Comparison of ENCODE assay signal across 16 cellular contexts in the genomic region with DNA sequence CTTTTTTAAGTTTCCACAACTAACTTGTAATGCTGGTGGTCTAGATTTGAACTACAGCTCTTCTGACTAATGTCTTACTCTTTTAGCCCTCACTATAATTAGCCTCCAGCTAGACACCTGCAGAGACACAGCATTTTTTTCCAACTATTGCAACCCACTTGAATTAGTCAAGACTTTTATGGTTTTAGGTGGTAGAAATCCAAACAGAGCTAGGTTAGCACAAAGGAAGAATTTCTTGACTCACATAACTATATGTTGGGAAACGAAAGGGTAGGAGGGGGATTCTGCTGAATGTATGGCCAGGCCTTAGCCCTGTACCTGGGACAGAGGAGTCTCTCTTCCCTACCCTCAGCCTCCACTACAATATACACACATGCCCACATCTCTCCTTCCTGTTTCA.
DNase-seq lines count a peak whose midpoint lies in the region; ATAC-seq and TF ChIP-seq lines count a peak whose summit lies in the region.
"Had no signal": no experiment of that assay in that cellular context is flagged by ENCODE, and none has a peak within 500 bp of the region (broad histone marks: within the 10 kb centered on the region; RNA-seq: fewer than 3 reads in every experiment).

No MANE protein-coding gene starts in this region.

- in situ Hi-C loops in IMR-90 (cut with MboI; ENCODE audit: low sequenced_read_pairs): no loop called here

- H3K56ac ChIP-seq in IMR-90 (ENCODE audit: extremely low read depth, insufficient read depth, low read length): no peak overlapping the region

- BruUV-seq in IMR-90 (replicated peaks; lab: Mats Ljungman, UMichigan): no TSS peak

- H3K23ac ChIP-seq in IMR-90 (ENCODE audit: low read depth, low read length): no peak overlapping the region

- H3K27me3 ChIP-seq in IMR-90 (ENCODE audit: control insufficient read depth, insufficient read depth, low read length) (no peaks in the 10 kb centered on the region), RWPE2 (ENCODE audit: insufficient read depth, poor library complexity, severe bottlenecking) (no peaks in the 10 kb centered on the region), right lobe of liver (no peaks in the 10 kb centered on the region), heart right ventricle (no peaks in the 10 kb centered on the region)

- TF ChIP-seq CTCF in IMR-90 (conservative IDR thresholded peaks at IDR 0.05; ENCODE audit: low read depth, low read length) (no peak), RWPE2 (IDR thresholded peaks at IDR 0.05; ENCODE audit: poor library complexity, severe bottlenecking) (no peak), right lobe of liver (IDR thresholded peaks at IDR 0.05) (no peak), heart right ventricle (IDR thresholded peaks at IDR 0.05) (no peak)

- H2BK20ac ChIP-seq in IMR-90 (ENCODE audit: low read depth, low read length): peak overlapping the region; percentile 16; the same call in 1 of the 2 replicates

- no peaks in the 10 kb centered on the region for H4K20me1 ChIP-seq in IMR-90 (ENCODE audit: insufficient read depth, low read length)

- H3K18ac ChIP-seq in IMR-90 (ENCODE audit: low read depth, low read length): peak overlapping the region; percentile 38; the same call in 1 of the 2 replicates

- no peak overlapping the region; the same call in 1 of the 2 replicates for H3K14ac ChIP-seq in IMR-90 (replicated peaks; ENCODE audit: low read depth, low read length)

- POLR2A ChIA-PET in IMR-90 (lab: Charles Lee; ENCODE audit: unreplicated experiment): interaction anchor here (0.5 kb wide), 1 partner anchor 203 kb away, joined by 4 read pairs; no protein-coding TSS in a partner anchor

- H3K9ac ChIP-seq in IMR-90 (ENCODE audit: low read depth, low read length): no peak overlapping the region

- DNase-seq in IMR-90 (no peak), RWPE2 (ENCODE audit: low spot score) (no peak), epithelial cell of prostate (ENCODE audit: low read depth, low spot score) (no peak), renal cortical epithelial cell (ENCODE audit: low read depth) (peak; percentile 75), right lobe of liver (no peak), heart right ventricle (no peak)
- no peak for DNase-seq in stimulated activated CD4-positive, alpha-beta T cell treated with anti-CD3 and anti-CD28 coated beads, Interleukin-4, amount 100 ng/mL, for 1 hour
- DNase-seq: DMS 273 treated with DMSO at 0.1 percent for 48 hours, NCI-H1436, NCI-H2029, NCI-H2171 treated with DMSO at 0.1 percent for 48 hours, NCI-H446 treated with DMSO at 0.1 percent for 48 hours, NCI-H748 treated with DMSO at 0.1 percent for 48 hours, SHP77 had no signal

- H3K27ac ChIP-seq in IMR-90 (ENCODE audit: insufficient read depth, low read length) (no peak overlapping the region), RWPE2 (ENCODE audit: poor library complexity, severe bottlenecking) (peak overlapping the region; percentile 99), epithelial cell of prostate (peak overlapping the region; percentile 98), right lobe of liver (no peak overlapping the region), heart right ventricle (no peak overlapping the region)

- no peak overlapping the region for H2AK9ac ChIP-seq in IMR-90 (replicated peaks; ENCODE audit: low read depth, low read length, poor library complexity)

- intact Hi-C loops in IMR-90 (cut with micrococcal nuclease) (no loop called here), right lobe of liver (cut with DNase I) (no loop called here), heart right ventricle (cut with DNase I) (no loop called here)

- no peaks in the 10 kb centered on the region for H3K79me1 ChIP-seq in IMR-90 (ENCODE audit: low read depth in 1 of 2, low read length in 2 of 2)

- no peak overlapping the region for H2AFZ ChIP-seq in IMR-90 (replicated peaks; ENCODE audit: low read length, poor library complexity)

- no peak overlapping the region for H3K4me3 ChIP-seq in IMR-90 (ENCODE audit: insufficient read depth, low read depth, low read length)
- H3K4me3 ChIP-seq in RWPE2 (ENCODE audit: severe bottlenecking): no peak overlapping the region
- H3K4me3 ChIP-seq in right lobe of liver: no peak overlapping the region
- H3K4me3 ChIP-seq in heart right ventricle: no peak overlapping the region

- no peak for TF ChIP-seq RAD21 in IMR-90 (IDR thresholded peaks at IDR 0.05; ENCODE audit: low read length)

- H3K4me1 ChIP-seq in IMR-90 (ENCODE audit: control insufficient read depth, insufficient read depth, low read length) (0 out of 2 replicates have a peak, but pooled peaks cover 2% of the 10 kb centered on the region), RWPE2 (ENCODE audit: insufficient read depth, poor library complexity, severe bottlenecking) (peaks cover 42% of the 10 kb centered on the region), right lobe of liver (no peaks in the 10 kb centered on the region), heart right ventricle (no peaks in the 10 kb centered on the region)

- TF ChIP-seq POLR2A in IMR-90 (IDR thresholded peaks at IDR 0.05; ENCODE audit: low read depth, low read length) (no peak), right lobe of liver (IDR thresholded peaks at IDR 0.05) (no peak)

- H3K4ac ChIP-seq in IMR-90 (ENCODE audit: low read depth, low read length): no peak overlapping the region

- no peak overlapping the region for H2BK5ac ChIP-seq in IMR-90 (ENCODE audit: low read depth, low read length, poor library complexity, severe bottlenecking)

- no peak overlapping the region for H4K8ac ChIP-seq in IMR-90 (ENCODE audit: low read depth in 2 of 2, low read length in 2 of 2)

- dilution Hi-C loops in IMR-90 (cut with HindIII; ENCODE audit: low sequenced_read_pairs, unreplicated experiment): no loop called here

- H2BK15ac ChIP-seq in IMR-90 (ENCODE audit: low read depth, low read length): no peak overlapping the region

- H2BK120ac ChIP-seq in IMR-90 (ENCODE audit: low read depth, low read length): peak overlapping the region; percentile 70; the same call in 1 of the 2 replicates

- H3K9me3 ChIP-seq in IMR-90 (ENCODE audit: control insufficient read depth, insufficient read depth, low read length): no peaks in the 10 kb centered on the region
- no peaks in the 10 kb centered on the region for H3K9me3 ChIP-seq in RWPE2 (ENCODE audit: severe bottlenecking)
- H3K9me3 ChIP-seq in right lobe of liver: no peaks in the 10 kb centered on the region
- H3K9me3 ChIP-seq in heart right ventricle: no peaks in the 10 kb centered on the region

- H3K9me1 ChIP-seq in IMR-90 (ENCODE audit: insufficient read depth, low read length): no peaks in the 10 kb centered on the region

- H4K91ac ChIP-seq in IMR-90 (ENCODE audit: insufficient read depth, low read depth, low read length): 0 out of 2 replicates have a peak overlapping the region, but pooled peaks have one; percentile 32

- H2AK5ac ChIP-seq in IMR-90 (ENCODE audit: low read depth, low read length): peak overlapping the region; percentile 37; the same call in 1 of the 2 replicates

- ATAC-seq in IMR-90 (ENCODE audit: low read depth) (no peak), RWPE2 (ENCODE audit: low read depth) (peak; percentile 90), right lobe of liver (no peak), heart right ventricle (no peak)
- ATAC-seq: Panc1, SK-N-SH treated with all-trans-retinoic acid at 6 μM for 48 hours had no signal

- H3K36me3 ChIP-seq in IMR-90 (ENCODE audit: control insufficient read depth, insufficient read depth, low read length) (no peaks in the 10 kb centered on the region), RWPE2 (ENCODE audit: low read depth) (no peaks in the 10 kb centered on the region), right lobe of liver (no peaks in the 10 kb centered on the region), heart right ventricle (no peaks in the 10 kb centered on the region)

- WGBS in IMR-90 (ENCODE audit: extremely low coverage in 2 of 2, insufficient read length in 1 of 2), 2 experiments: no CpG with 5 or more reads among the region's 1 CpG
- WGBS in right lobe of liver (ENCODE audit: insufficient coverage, low coverage, low lambda C conversion rate, missing lambda C conversion rate): 93% methylated on average over 1 of the region's 1 CpG
- WGBS in heart right ventricle, 2 donors: 96 to 98% methylated on average over 1 of the region's 1 CpG

- H4K5ac ChIP-seq in IMR-90 (ENCODE audit: low read depth, low read length): no peak overlapping the region; the same call in 1 of the 2 replicates

- H3K4me2 ChIP-seq in IMR-90 (ENCODE audit: low read depth, low read length): no peak overlapping the region

- CTCF ChIA-PET in IMR-90 (lab: Yijun Ruan, JAX): interaction anchor here (0.5 to 1.4 kb wide), 2 partner anchors 10 to 993 kb away, joined by 3 to 4 read pairs; no protein-coding TSS in a partner anchor

TF ChIP-seq in IMR-90, 13 proteins besides CTCF, POLR2A, EP300 and RAD21:
- TF ChIP-seq SMC3 (IDR thresholded peaks at IDR 0.05; ENCODE audit: low read depth, low read length): no peak
- no peak for TF ChIP-seq NFE2L2 (IDR thresholded peaks at IDR 0.05; ENCODE audit: low read depth, low read length)
- no peak for TF ChIP-seq RFX5 (IDR thresholded peaks at IDR 0.05; ENCODE audit: low read depth, low read length)
- no peak for TF ChIP-seq CEBPB (IDR thresholded peaks at IDR 0.05; ENCODE audit: low read depth, low read length)
- TF ChIP-seq, protein P1, sequence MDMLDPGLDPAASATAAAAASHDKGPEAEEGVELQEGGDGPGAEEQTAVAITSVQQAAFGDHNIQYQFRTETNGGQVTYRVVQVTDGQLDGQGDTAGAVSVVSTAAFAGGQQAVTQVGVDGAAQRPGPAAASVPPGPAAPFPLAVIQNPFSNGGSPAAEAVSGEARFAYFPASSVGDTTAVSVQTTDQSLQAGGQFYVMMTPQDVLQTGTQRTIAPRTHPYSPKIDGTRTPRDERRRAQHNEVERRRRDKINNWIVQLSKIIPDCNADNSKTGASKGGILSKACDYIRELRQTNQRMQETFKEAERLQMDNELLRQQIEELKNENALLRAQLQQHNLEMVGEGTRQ (IDR thresholded peaks at IDR 0.05; ENCODE audit: low read depth, low read length): no peak
- no peak for TF ChIP-seq MXI1 (IDR thresholded peaks at IDR 0.05; ENCODE audit: borderline replicate concordance, low read depth, low read length)
- TF ChIP-seq, protein P2, sequence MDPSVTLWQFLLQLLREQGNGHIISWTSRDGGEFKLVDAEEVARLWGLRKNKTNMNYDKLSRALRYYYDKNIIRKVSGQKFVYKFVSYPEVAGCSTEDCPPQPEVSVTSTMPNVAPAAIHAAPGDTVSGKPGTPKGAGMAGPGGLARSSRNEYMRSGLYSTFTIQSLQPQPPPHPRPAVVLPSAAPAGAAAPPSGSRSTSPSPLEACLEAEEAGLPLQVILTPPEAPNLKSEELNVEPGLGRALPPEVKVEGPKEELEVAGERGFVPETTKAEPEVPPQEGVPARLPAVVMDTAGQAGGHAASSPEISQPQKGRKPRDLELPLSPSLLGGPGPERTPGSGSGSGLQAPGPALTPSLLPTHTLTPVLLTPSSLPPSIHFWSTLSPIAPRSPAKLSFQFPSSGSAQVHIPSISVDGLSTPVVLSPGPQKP (IDR thresholded peaks at IDR 0.05; ENCODE audit: borderline replicate concordance, low read depth, low read length): no peak
- TF ChIP-seq MAFK (IDR thresholded peaks at IDR 0.05; ENCODE audit: low read depth, low read length): no peak

Comparison
In these comparisons a context has a peak if more than half of its experiments do, and no peak if none do; other contexts are left out.
1. H3K27ac ChIP-seq: peak in RWPE2 (single experiment) and epithelial cell of prostate (single experiment); none in IMR-90 (single experiment), right lobe of liver (0 of 3) and heart right ventricle (0 of 10).